In the genomic region with DNA sequence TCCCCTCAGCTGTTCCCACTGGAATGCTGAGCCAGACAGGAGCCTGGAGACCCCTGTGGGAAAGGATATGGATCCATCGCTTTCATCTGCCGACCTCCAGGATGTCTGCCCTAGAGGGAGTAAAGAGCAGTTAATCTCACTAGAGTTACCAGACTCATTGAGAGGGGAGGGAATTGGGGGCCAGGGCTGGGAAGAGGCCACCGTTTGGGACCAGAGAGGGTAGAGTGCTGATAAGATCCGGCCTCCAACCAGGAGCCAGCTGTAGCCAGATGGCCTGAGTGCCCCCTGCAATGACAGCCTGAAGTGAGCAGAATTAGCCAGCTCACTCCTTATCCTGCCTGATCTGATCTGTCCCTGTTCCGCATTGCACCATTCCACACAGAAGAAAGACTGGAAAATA, we compare ENCODE assay signal across 1 cellular context.
A peak's percentile ranks its signal among the peaks of the same experiment; 100 is the strongest.
TF ChIP-seq lines count a peak whose summit lies in the region.

No MANE protein-coding gene starts in this region.

TF ChIP-seq in SK-N-SH treated with all-trans-retinoic acid at 6 μM for 48 hours, 23 proteins besides CTCF, POLR2A, EP300 and RAD21 (continued from another document):
- TF ChIP-seq, protein P1, sequence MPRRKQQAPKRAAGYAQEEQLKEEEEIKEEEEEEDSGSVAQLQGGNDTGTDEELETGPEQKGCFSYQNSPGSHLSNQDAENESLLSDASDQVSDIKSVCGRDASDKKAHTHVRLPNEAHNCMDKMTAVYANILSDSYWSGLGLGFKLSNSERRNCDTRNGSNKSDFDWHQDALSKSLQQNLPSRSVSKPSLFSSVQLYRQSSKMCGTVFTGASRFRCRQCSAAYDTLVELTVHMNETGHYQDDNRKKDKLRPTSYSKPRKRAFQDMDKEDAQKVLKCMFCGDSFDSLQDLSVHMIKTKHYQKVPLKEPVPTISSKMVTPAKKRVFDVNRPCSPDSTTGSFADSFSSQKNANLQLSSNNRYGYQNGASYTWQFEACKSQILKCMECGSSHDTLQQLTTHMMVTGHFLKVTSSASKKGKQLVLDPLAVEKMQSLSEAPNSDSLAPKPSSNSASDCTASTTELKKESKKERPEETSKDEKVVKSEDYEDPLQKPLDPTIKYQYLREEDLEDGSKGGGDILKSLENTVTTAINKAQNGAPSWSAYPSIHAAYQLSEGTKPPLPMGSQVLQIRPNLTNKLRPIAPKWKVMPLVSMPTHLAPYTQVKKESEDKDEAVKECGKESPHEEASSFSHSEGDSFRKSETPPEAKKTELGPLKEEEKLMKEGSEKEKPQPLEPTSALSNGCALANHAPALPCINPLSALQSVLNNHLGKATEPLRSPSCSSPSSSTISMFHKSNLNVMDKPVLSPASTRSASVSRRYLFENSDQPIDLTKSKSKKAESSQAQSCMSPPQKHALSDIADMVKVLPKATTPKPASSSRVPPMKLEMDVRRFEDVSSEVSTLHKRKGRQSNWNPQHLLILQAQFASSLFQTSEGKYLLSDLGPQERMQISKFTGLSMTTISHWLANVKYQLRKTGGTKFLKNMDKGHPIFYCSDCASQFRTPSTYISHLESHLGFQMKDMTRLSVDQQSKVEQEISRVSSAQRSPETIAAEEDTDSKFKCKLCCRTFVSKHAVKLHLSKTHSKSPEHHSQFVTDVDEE (CRISPR knock-in tag; IDR thresholded peaks at IDR 0.05): peak; percentile 75
- TF ChIP-seq POU6F1 (CRISPR knock-in tag; IDR thresholded peaks at IDR 0.05; ENCODE audit: borderline replicate concordance, low read depth) (no peak), ESRRG (CRISPR knock-in tag; IDR thresholded peaks at IDR 0.05) (no peak), ZC3H10 (CRISPR knock-in tag; IDR thresholded peaks at IDR 0.05) (no peak)
